In the genomic region with DNA sequence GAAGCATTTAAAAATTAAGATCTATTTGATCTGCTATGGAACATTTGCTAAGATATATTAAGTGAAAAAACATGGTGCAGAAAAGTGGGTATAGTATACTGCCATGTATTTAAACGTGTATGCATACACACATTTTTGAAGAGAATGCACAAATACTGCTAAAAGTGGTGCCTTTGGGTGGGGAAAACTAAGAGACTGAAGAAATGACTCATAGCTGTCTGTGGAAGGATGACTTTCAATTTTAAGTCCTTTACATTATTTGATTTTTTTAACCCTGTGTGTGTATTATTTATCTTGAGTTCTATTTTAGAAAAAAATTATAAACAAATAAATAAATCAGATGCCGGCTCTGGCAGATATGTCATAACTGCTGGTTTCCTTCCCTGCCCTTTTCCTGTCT, we compare ENCODE assay signal across 2 cellular contexts.
TF ChIP-seq lines count a peak whose summit lies in the region.

No MANE protein-coding gene starts in this region.

TF ChIP-seq in SK-N-SH, 30 proteins besides CTCF, POLR2A, EP300 and RAD21 (continued from another document):
- TF ChIP-seq, protein P1, sequence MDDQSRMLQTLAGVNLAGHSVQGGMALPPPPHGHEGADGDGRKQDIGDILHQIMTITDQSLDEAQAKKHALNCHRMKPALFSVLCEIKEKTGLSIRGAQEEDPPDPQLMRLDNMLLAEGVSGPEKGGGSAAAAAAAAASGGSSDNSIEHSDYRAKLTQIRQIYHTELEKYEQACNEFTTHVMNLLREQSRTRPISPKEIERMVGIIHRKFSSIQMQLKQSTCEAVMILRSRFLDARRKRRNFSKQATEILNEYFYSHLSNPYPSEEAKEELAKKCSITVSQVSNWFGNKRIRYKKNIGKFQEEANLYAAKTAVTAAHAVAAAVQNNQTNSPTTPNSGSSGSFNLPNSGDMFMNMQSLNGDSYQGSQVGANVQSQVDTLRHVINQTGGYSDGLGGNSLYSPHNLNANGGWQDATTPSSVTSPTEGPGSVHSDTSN (IDR thresholded peaks at IDR 0.05), result no peak
- TF ChIP-seq FOXM1 (IDR thresholded peaks at IDR 0.05; ENCODE audit: low read depth) (no peak), TAF1 (IDR thresholded peaks at IDR 0.05; ENCODE audit: borderline replicate concordance, low read depth, low read length) (no peak), RCOR1 (IDR thresholded peaks at IDR 0.05; ENCODE audit: low read length) (no peak), NRF1 (IDR thresholded peaks at IDR 0.05; ENCODE audit: low read depth, low read length) (no peak), SMC3 (IDR thresholded peaks at IDR 0.05; ENCODE audit: low read depth, low read length) (no peak), TCF12 (IDR thresholded peaks at IDR 0.05) (no peak)
- TF ChIP-seq, protein P2, sequence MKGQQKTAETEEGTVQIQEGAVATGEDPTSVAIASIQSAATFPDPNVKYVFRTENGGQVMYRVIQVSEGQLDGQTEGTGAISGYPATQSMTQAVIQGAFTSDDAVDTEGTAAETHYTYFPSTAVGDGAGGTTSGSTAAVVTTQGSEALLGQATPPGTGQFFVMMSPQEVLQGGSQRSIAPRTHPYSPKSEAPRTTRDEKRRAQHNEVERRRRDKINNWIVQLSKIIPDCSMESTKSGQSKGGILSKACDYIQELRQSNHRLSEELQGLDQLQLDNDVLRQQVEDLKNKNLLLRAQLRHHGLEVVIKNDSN (IDR thresholded peaks at IDR 0.05; ENCODE audit: borderline replicate concordance, low read depth), result no peak
- TF ChIP-seq, protein P3, sequence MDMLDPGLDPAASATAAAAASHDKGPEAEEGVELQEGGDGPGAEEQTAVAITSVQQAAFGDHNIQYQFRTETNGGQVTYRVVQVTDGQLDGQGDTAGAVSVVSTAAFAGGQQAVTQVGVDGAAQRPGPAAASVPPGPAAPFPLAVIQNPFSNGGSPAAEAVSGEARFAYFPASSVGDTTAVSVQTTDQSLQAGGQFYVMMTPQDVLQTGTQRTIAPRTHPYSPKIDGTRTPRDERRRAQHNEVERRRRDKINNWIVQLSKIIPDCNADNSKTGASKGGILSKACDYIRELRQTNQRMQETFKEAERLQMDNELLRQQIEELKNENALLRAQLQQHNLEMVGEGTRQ (IDR thresholded peaks at IDR 0.05; ENCODE audit: borderline replicate concordance, low read depth, low read length), result no peak

TF ChIP-seq in SK-N-SH treated with all-trans-retinoic acid at 6 μM for 48 hours, 23 proteins besides CTCF, POLR2A, EP300 and RAD21 (continued from another document):
- TF ChIP-seq, protein P4, sequence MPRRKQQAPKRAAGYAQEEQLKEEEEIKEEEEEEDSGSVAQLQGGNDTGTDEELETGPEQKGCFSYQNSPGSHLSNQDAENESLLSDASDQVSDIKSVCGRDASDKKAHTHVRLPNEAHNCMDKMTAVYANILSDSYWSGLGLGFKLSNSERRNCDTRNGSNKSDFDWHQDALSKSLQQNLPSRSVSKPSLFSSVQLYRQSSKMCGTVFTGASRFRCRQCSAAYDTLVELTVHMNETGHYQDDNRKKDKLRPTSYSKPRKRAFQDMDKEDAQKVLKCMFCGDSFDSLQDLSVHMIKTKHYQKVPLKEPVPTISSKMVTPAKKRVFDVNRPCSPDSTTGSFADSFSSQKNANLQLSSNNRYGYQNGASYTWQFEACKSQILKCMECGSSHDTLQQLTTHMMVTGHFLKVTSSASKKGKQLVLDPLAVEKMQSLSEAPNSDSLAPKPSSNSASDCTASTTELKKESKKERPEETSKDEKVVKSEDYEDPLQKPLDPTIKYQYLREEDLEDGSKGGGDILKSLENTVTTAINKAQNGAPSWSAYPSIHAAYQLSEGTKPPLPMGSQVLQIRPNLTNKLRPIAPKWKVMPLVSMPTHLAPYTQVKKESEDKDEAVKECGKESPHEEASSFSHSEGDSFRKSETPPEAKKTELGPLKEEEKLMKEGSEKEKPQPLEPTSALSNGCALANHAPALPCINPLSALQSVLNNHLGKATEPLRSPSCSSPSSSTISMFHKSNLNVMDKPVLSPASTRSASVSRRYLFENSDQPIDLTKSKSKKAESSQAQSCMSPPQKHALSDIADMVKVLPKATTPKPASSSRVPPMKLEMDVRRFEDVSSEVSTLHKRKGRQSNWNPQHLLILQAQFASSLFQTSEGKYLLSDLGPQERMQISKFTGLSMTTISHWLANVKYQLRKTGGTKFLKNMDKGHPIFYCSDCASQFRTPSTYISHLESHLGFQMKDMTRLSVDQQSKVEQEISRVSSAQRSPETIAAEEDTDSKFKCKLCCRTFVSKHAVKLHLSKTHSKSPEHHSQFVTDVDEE (CRISPR knock-in tag; IDR thresholded peaks at IDR 0.05), result no peak
- TF ChIP-seq ZNF8 (CRISPR knock-in tag; IDR thresholded peaks at IDR 0.05), result no peak
- TF ChIP-seq BACH2 (CRISPR knock-in tag; IDR thresholded peaks at IDR 0.05; ENCODE audit: borderline replicate concordance), result no peak
TF ChIP-seq in SK-N-SH treated with all-trans-retinoic acid at 6 μM for 48 hours: peak in this region for 0.
